Comparison of ENCODE assay signal across 1 cellular context in the genomic region with DNA sequence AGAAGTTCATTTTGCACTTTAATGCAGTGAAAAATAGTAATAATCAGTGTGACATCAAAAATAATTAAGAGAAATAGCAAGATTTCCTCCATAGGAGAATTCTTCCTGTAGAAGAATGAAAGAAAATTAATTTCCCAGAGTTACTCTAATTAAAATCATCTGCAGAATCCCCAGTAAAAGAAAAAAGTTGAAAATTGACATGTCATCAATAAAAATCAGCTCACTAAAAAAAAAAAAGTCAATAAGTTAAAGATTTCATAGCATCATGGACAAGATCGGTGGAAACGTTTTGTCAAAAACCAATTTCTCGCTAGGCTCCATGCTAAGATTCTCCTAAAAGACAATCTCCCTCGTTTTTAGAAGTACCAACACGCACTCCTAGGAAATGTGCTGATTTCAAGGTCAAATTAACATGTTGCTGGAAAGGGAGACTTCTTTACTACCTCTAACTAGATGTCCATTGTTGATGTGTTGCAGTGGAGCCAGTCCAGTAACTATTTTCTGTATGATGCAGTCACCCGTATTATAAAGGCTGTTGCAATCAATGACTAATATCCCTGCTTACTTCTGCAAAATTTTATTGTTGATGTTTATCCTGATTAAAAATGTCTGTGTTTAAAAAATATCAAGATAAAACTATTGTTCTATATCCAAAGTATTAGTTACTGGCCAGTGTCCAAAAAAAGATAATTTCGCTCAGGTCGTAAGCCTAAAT.
TF ChIP-seq lines count a peak whose summit lies in the region.

No MANE protein-coding gene starts in this region.

TF ChIP-seq in A549, 52 proteins besides CTCF, POLR2A, EP300 and RAD21:
- TF ChIP-seq MAFK (IDR thresholded peaks at IDR 0.05; ENCODE audit: partially characterized antibody) (peak; percentile 23), NPAS2 (CRISPR knock-in tag; IDR thresholded peaks at IDR 0.05; ENCODE audit: borderline replicate concordance) (no peak)
